1 cellular context compared by ENCODE assay signal in genomic region chr2:109690822-109691541, GRCh38.
TF ChIP-seq lines count a peak whose summit lies in the region.

No MANE protein-coding gene starts in this region.

TF ChIP-seq in HepG2, 621 proteins besides CTCF, POLR2A, EP300 and RAD21 (continued from another document and continues in another):
- TF ChIP-seq ZGPAT (CRISPR knock-in tag; IDR thresholded peaks at IDR 0.05) (peak; percentile 68), TARDBP (CRISPR knock-in tag; IDR thresholded peaks at IDR 0.05) (peak; percentile 56), ZNF605 (CRISPR knock-in tag; IDR thresholded peaks at IDR 0.05) (peak; percentile 83), CBX5 (CRISPR knock-in tag; IDR thresholded peaks at IDR 0.05; ENCODE audit: borderline replicate concordance) (peak; percentile 69; the same call in 1 of the 2 replicates), GZF1 (CRISPR knock-in tag; IDR thresholded peaks at IDR 0.05) (no peak; the same call in 1 of the 2 replicates), ARHGAP35 (CRISPR knock-in tag; IDR thresholded peaks at IDR 0.05; ENCODE audit: borderline replicate concordance) (no peak; the same call in 1 of the 2 replicates), HOMEZ (CRISPR knock-in tag; IDR thresholded peaks at IDR 0.05; ENCODE audit: low read depth) (peak; percentile 34; the same call in 1 of the 2 replicates), ZNF142 (CRISPR knock-in tag; IDR thresholded peaks at IDR 0.05) (peak; percentile 57; the same call in 1 of the 2 replicates), SIX1 (CRISPR knock-in tag; IDR thresholded peaks at IDR 0.05; ENCODE audit: borderline replicate concordance) (0 out of 2 replicates have a peak, but pooled peaks have one; percentile 13), KAT8 (CRISPR knock-in tag; IDR thresholded peaks at IDR 0.05) (peak; percentile 77; the same call in 1 of the 2 replicates), TEAD3 (CRISPR knock-in tag; optimal IDR thresholded peaks at IDR 0.05; ENCODE audit: borderline replicate concordance) (peak; percentile 74), ELF3 (CRISPR knock-in tag; IDR thresholded peaks at IDR 0.05) (peak; percentile 72; the same call in 1 of the 2 replicates), ZNF326 (CRISPR knock-in tag; IDR thresholded peaks at IDR 0.05; ENCODE audit: borderline replicate concordance) (no peak), BRD4 (CRISPR knock-in tag; IDR thresholded peaks at IDR 0.05) (peak; percentile 84; the same call in 1 of the 2 replicates), THRA (CRISPR knock-in tag; IDR thresholded peaks at IDR 0.05; ENCODE audit: borderline replicate concordance) (peak; percentile 61), ZNF687 (CRISPR knock-in tag; IDR thresholded peaks at IDR 0.05) (peak; percentile 89), MLLT10 (CRISPR knock-in tag; IDR thresholded peaks at IDR 0.05) (no peak), ZSCAN9 (CRISPR knock-in tag; IDR thresholded peaks at IDR 0.05; ENCODE audit: borderline replicate concordance) (peak; percentile 35; the same call in 1 of the 2 replicates), ZBTB38 (CRISPR knock-in tag; IDR thresholded peaks at IDR 0.05) (peak; percentile 49; the same call in 1 of the 2 replicates), ZBTB34 (CRISPR knock-in tag; IDR thresholded peaks at IDR 0.05) (peak; percentile 92), SOX5 (CRISPR knock-in tag; IDR thresholded peaks at IDR 0.05; ENCODE audit: borderline replicate concordance) (peak; percentile 88; the same call in 1 of the 2 replicates), CERS6 (CRISPR knock-in tag; IDR thresholded peaks at IDR 0.05) (no peak), IKZF5 (CRISPR knock-in tag; IDR thresholded peaks at IDR 0.05) (peak; percentile 76), HDAC6 (IDR thresholded peaks at IDR 0.05; ENCODE audit: low read depth, low read length) (no peak), ATAD3A (CRISPR knock-in tag; IDR thresholded peaks at IDR 0.05) (no peak), HMG20B (CRISPR knock-in tag; conservative IDR thresholded peaks at IDR 0.05) (peak; percentile 69; the same call in 1 of the 2 replicates), ZNF282 (IDR thresholded peaks at IDR 0.05; ENCODE audit: partially characterized antibody) (no peak), ZNF256 (CRISPR knock-in tag; conservative IDR thresholded peaks at IDR 0.05) (peak; percentile 51; the same call in 1 of the 2 replicates), HMGXB4 (CRISPR knock-in tag; IDR thresholded peaks at IDR 0.05; ENCODE audit: borderline replicate concordance in 1 of 2, low read depth in 1 of 2) (peak in 1 of 2 experiments; percentile 21; a peak in 1 of 4 replicates), ZNF180 (CRISPR knock-in tag; IDR thresholded peaks at IDR 0.05; ENCODE audit: borderline replicate concordance, low read depth) (no peak), ZNF44 (CRISPR knock-in tag; IDR thresholded peaks at IDR 0.05) (peak; percentile 51; the same call in 1 of the 2 replicates)
